In the genomic region with DNA sequence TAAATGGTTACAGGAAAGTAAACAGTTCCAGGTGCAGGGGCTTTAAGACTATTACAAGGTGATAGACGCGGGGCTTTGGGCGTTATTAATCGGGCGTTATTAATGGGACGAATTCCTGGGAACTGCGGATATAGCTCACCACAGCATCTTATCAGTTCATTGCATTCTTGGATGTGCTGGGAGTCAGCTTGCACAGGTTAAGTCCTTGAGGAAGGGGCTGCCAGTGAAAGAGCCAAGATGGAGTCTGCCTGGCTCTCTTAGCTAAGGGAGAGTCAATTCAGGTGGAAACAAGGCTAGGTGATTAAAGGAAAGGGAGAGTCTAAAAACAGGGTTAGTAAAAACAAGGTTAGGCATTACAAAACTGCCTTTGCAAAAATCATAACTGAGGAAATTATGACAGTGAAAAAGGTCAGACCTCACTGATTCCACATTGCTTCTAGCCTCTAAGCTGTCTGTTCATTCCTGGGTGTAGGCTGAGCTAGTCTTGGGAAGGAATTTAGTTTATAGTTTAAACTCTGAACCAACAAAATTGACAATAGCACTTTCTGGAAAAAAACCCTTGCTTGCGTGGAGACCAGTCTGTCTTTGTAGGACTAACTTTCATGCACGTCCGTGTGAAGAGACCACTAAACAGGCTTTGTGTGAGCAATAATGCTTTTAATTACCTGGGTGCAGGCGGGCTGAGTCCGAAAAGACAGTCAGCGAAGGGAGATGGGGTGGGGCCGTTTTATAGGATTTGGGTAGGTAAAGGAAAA, we compare ENCODE assay signal across 1 cellular context.
TF ChIP-seq lines count a peak whose summit lies in the region.

No MANE protein-coding gene starts in this region.

TF ChIP-seq in WTC11, 78 proteins besides CTCF, POLR2A, EP300 and RAD21:
- TF ChIP-seq, protein P1, sequence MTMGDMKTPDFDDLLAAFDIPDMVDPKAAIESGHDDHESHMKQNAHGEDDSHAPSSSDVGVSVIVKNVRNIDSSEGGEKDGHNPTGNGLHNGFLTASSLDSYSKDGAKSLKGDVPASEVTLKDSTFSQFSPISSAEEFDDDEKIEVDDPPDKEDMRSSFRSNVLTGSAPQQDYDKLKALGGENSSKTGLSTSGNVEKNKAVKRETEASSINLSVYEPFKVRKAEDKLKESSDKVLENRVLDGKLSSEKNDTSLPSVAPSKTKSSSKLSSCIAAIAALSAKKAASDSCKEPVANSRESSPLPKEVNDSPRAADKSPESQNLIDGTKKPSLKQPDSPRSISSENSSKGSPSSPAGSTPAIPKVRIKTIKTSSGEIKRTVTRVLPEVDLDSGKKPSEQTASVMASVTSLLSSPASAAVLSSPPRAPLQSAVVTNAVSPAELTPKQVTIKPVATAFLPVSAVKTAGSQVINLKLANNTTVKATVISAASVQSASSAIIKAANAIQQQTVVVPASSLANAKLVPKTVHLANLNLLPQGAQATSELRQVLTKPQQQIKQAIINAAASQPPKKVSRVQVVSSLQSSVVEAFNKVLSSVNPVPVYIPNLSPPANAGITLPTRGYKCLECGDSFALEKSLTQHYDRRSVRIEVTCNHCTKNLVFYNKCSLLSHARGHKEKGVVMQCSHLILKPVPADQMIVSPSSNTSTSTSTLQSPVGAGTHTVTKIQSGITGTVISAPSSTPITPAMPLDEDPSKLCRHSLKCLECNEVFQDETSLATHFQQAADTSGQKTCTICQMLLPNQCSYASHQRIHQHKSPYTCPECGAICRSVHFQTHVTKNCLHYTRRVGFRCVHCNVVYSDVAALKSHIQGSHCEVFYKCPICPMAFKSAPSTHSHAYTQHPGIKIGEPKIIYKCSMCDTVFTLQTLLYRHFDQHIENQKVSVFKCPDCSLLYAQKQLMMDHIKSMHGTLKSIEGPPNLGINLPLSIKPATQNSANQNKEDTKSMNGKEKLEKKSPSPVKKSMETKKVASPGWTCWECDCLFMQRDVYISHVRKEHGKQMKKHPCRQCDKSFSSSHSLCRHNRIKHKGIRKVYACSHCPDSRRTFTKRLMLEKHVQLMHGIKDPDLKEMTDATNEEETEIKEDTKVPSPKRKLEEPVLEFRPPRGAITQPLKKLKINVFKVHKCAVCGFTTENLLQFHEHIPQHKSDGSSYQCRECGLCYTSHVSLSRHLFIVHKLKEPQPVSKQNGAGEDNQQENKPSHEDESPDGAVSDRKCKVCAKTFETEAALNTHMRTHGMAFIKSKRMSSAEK (CRISPR knock-in tag; IDR thresholded peaks at IDR 0.05; ENCODE audit: borderline replicate concordance) = peak; percentile 82; the same call in 1 of the 2 replicates
- TF ChIP-seq PRRX2 (CRISPR knock-in tag; IDR thresholded peaks at IDR 0.05) (peak; percentile 50; the same call in 1 of the 2 replicates), ZSCAN18 (CRISPR knock-in tag; IDR thresholded peaks at IDR 0.05) (peak; percentile 84; the same call in 1 of the 2 replicates), MXD4 (CRISPR knock-in tag; IDR thresholded peaks at IDR 0.05; ENCODE audit: borderline replicate concordance) (peak; percentile 40; the same call in 1 of the 2 replicates)
